In the genomic region with DNA sequence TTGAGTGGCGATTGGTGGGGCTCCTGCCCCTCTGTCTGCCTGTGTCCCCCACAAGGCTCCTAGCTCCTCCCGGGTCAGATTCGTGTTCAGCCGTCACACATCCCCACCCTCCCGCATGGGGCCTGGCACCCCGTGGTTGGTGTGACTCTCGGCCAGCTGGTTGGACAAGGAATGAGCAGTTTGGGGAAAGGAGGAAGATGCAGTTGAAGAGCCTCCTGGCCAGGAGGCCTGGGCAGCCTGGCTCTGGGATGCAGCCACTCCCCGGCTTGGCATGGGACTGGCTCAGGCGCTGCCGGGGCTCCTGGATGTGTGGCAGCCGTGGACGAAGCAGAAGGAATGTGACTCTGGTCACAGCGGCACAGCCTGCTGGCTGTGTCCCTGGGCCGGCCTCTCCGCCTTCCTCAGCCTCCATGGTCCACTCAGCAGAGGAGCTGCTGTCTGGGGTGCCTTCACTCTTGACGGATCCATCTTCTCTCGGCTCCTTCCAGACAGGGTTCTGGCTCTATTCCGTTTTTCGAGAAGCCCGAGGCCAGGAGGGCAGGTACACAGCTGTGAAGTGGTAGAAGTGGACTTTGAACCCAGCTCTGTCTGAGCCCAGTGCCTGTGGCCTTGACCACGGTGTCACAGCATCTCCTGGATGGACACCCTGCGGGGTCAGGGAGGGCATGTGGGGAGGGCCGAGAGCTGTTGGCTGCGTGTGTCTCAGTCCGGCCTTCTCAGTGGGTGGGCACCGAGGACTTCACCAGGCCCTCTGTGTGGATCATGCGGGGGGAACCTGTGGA, we compare ENCODE assay signal across 7 cellular contexts. TPM values are rescaled to one million over a fixed set of nuclear protein-coding genes. Genes with fewer than 3 reads are reported as not detected.
A peak's percentile ranks its signal among the peaks of the same experiment; 100 is the strongest.
DNase-seq lines count a peak whose midpoint lies in the region; ATAC-seq lines count a peak whose summit lies in the region.

No MANE protein-coding gene starts in this region.

- H3K9ac ChIP-seq in iPS-15b (ENCODE audit: low read depth, low read length) = peak overlapping the region; percentile 85

- intact Hi-C loops in activated T-helper 1 cell treated with anti-CD3 and anti-CD28 coated beads, Interleukin-12 subunit alpha, Interleukin-12 subunit beta, Interleukin-2, Interleukin-4 antibody, amounts not matched to agents 30 ng/mL and 10 ng/mL and 1 ng/mL, durations not matched to agents 14 hours and 24 hours and 36 hours (cut with micrococcal nuclease) = loop anchor here (5.0 kb wide), 2 partner anchors 545 to 1520 kb away; a partner anchor contains a TSS

- ATAC-seq in stimulated activated memory B cell treated with anti-CD40 and anti-IgM and Interleukin-4, amounts not matched to agents 10 μg/mL and 1 μg/mL and 100 μg/mL, for 72 hours = no peak
- ATAC-seq in GM18907 (IDR thresholded peaks at IDR 0.05; ENCODE audit: unreplicated experiment) = no peak

- peaks cover 8% of the 10 kb centered on the region for H3K4me1 ChIP-seq in iPS-15b (ENCODE audit: control insufficient read depth, insufficient read depth, low read length)

- H3K27ac Mint-ChIP-seq in activated T-helper 1 cell treated with anti-CD3 and anti-CD28 coated beads, Interleukin-12 subunit alpha, Interleukin-12 subunit beta, Interleukin-2, Interleukin-4 antibody, amounts not matched to agents 30 ng/mL and 10 ng/mL and 1 ng/mL, durations not matched to agents 14 hours and 24 hours and 36 hours = peak overlapping the region; percentile 14
- peak overlapping the region; percentile 84 for H3K27ac Mint-ChIP-seq in stimulated activated memory B cell treated with anti-CD40 and anti-IgM and Interleukin-4, amounts not matched to agents 10 μg/mL and 1 μg/mL and 100 μg/mL, for 72 hours

- peak overlapping the region; percentile 99 for H3K4me3 Mint-ChIP-seq in activated T-helper 1 cell treated with anti-CD3 and anti-CD28 coated beads, Interleukin-12 subunit alpha, Interleukin-12 subunit beta, Interleukin-2, Interleukin-4 antibody, amounts not matched to agents 30 ng/mL and 10 ng/mL and 1 ng/mL, durations not matched to agents 14 hours and 24 hours and 36 hours
- H3K4me3 Mint-ChIP-seq in stimulated activated memory B cell treated with anti-CD40 and anti-IgM and Interleukin-4, amounts not matched to agents 10 μg/mL and 1 μg/mL and 100 μg/mL, for 72 hours = peak overlapping the region; percentile 95

- peaks cover 24% of the 10 kb centered on the region for H3K36me3 Mint-ChIP-seq in activated T-helper 1 cell treated with anti-CD3 and anti-CD28 coated beads, Interleukin-12 subunit alpha, Interleukin-12 subunit beta, Interleukin-2, Interleukin-4 antibody, amounts not matched to agents 30 ng/mL and 10 ng/mL and 1 ng/mL, durations not matched to agents 14 hours and 24 hours and 36 hours (ENCODE audit: low read depth)
- H3K36me3 Mint-ChIP-seq in stimulated activated memory B cell treated with anti-CD40 and anti-IgM and Interleukin-4, amounts not matched to agents 10 μg/mL and 1 μg/mL and 100 μg/mL, for 72 hours = peaks cover 17% of the 10 kb centered on the region

- peaks cover 31% of the 10 kb centered on the region for H3K36me3 ChIP-seq in iPS-15b (ENCODE audit: control insufficient read depth, insufficient read depth, low read length)

- H3K27me3 ChIP-seq in iPS-15b (ENCODE audit: control insufficient read depth, insufficient read depth, low read length) = no peaks in the 10 kb centered on the region

- no peaks in the 10 kb centered on the region for H3K9me3 Mint-ChIP-seq in activated T-helper 1 cell treated with anti-CD3 and anti-CD28 coated beads, Interleukin-12 subunit alpha, Interleukin-12 subunit beta, Interleukin-2, Interleukin-4 antibody, amounts not matched to agents 30 ng/mL and 10 ng/mL and 1 ng/mL, durations not matched to agents 14 hours and 24 hours and 36 hours
- no peaks in the 10 kb centered on the region for H3K9me3 Mint-ChIP-seq in stimulated activated memory B cell treated with anti-CD40 and anti-IgM and Interleukin-4, amounts not matched to agents 10 μg/mL and 1 μg/mL and 100 μg/mL, for 72 hours

- peaks cover 20% of the 10 kb centered on the region for H3K4me1 Mint-ChIP-seq in activated T-helper 1 cell treated with anti-CD3 and anti-CD28 coated beads, Interleukin-12 subunit alpha, Interleukin-12 subunit beta, Interleukin-2, Interleukin-4 antibody, amounts not matched to agents 30 ng/mL and 10 ng/mL and 1 ng/mL, durations not matched to agents 14 hours and 24 hours and 36 hours (ENCODE audit: low read depth)
- H3K4me1 Mint-ChIP-seq in stimulated activated memory B cell treated with anti-CD40 and anti-IgM and Interleukin-4, amounts not matched to agents 10 μg/mL and 1 μg/mL and 100 μg/mL, for 72 hours = peaks cover 76% of the 10 kb centered on the region

- no peaks in the 10 kb centered on the region for H3K9me3 ChIP-seq in iPS-15b (ENCODE audit: control insufficient read depth, insufficient read depth, low read length)

- DNase-seq in HT-29 (ENCODE audit: low spot score) = peak; percentile 69
- no peak for DNase-seq in activated T-helper 1 cell treated with anti-CD3 and anti-CD28 coated beads, Interleukin-12 subunit alpha, Interleukin-12 subunit beta, Interleukin-2, Interleukin-4 antibody, amounts not matched to agents 30 ng/mL and 10 ng/mL and 1 ng/mL, durations not matched to agents 14 hours and 24 hours and 36 hours (ENCODE audit: low spot score)
- no peak for DNase-seq in NCI-H1694 (lab: John Stamatoyannopoulos, UW)
- no peak for DNase-seq in NCI-H774 (lab: John Stamatoyannopoulos, UW)

- H3K27me3 Mint-ChIP-seq in activated T-helper 1 cell treated with anti-CD3 and anti-CD28 coated beads, Interleukin-12 subunit alpha, Interleukin-12 subunit beta, Interleukin-2, Interleukin-4 antibody, amounts not matched to agents 30 ng/mL and 10 ng/mL and 1 ng/mL, durations not matched to agents 14 hours and 24 hours and 36 hours (ENCODE audit: insufficient read depth) = no peaks in the 10 kb centered on the region
- H3K27me3 Mint-ChIP-seq in stimulated activated memory B cell treated with anti-CD40 and anti-IgM and Interleukin-4, amounts not matched to agents 10 μg/mL and 1 μg/mL and 100 μg/mL, for 72 hours = no peaks in the 10 kb centered on the region

- no peak overlapping the region for H3K4me3 ChIP-seq in iPS-15b (ENCODE audit: low read depth, low read length)

RNA-seq across cellular contexts. Expression of a gene that starts 2.1 kb away (rescaled TPM):
- 166 and 170 TPM in 2 replicates for total RNA-seq in HT-29 (2014; rRNA removed; shearing (Covaris generic))
- 70.4 and 73.1 TPM in 2 replicates for total RNA-seq in activated T-helper 1 cell treated with anti-CD3 and anti-CD28 coated beads, Interleukin-12 subunit alpha, Interleukin-12 subunit beta, Interleukin-2, Interleukin-4 antibody, amounts not matched to agents 30 ng/mL and 10 ng/mL and 1 ng/mL, durations not matched to agents 14 hours and 24 hours and 36 hours

RNA-seq across cellular contexts. Expression of a gene that starts 9.2 kb away (rescaled TPM):
- 13.4 and 24.9 TPM in 2 replicates for total RNA-seq in HT-29 (2014; rRNA removed; shearing (Covaris generic))
- total RNA-seq in activated T-helper 1 cell treated with anti-CD3 and anti-CD28 coated beads, Interleukin-12 subunit alpha, Interleukin-12 subunit beta, Interleukin-2, Interleukin-4 antibody, amounts not matched to agents 30 ng/mL and 10 ng/mL and 1 ng/mL, durations not matched to agents 14 hours and 24 hours and 36 hours = 0.24 and 0.70 TPM in 2 replicates

RNA-seq across cellular contexts. Expression of a gene that starts 22.0 kb away (rescaled TPM):
- total RNA-seq in HT-29 (2014; rRNA removed; shearing (Covaris generic)) = 72.1 and 74.7 TPM in 2 replicates
- total RNA-seq in activated T-helper 1 cell treated with anti-CD3 and anti-CD28 coated beads, Interleukin-12 subunit alpha, Interleukin-12 subunit beta, Interleukin-2, Interleukin-4 antibody, amounts not matched to agents 30 ng/mL and 10 ng/mL and 1 ng/mL, durations not matched to agents 14 hours and 24 hours and 36 hours = 92.5 and 104 TPM in 2 replicates

RNA-seq across cellular contexts. Expression of a gene that starts 38.7 kb away (rescaled TPM):
- 0.08 and 2.5 TPM in 2 replicates for total RNA-seq in HT-29 (2014; rRNA removed; shearing (Covaris generic))
- total RNA-seq in activated T-helper 1 cell treated with anti-CD3 and anti-CD28 coated beads, Interleukin-12 subunit alpha, Interleukin-12 subunit beta, Interleukin-2, Interleukin-4 antibody, amounts not matched to agents 30 ng/mL and 10 ng/mL and 1 ng/mL, durations not matched to agents 14 hours and 24 hours and 36 hours = 1.0 and 1.2 TPM in 2 replicates

RNA-seq across cellular contexts. Expression of a gene that starts 47.6 kb away (rescaled TPM):
- total RNA-seq in HT-29 (2014; rRNA removed; shearing (Covaris generic)) = 98.9 and 117 TPM in 2 replicates
- 57.0 and 61.9 TPM in 2 replicates for total RNA-seq in activated T-helper 1 cell treated with anti-CD3 and anti-CD28 coated beads, Interleukin-12 subunit alpha, Interleukin-12 subunit beta, Interleukin-2, Interleukin-4 antibody, amounts not matched to agents 30 ng/mL and 10 ng/mL and 1 ng/mL, durations not matched to agents 14 hours and 24 hours and 36 hours
